Comparison of ENCODE assay signal across 10 cellular contexts in genomic region chr3:124592658-124593441, GRCh38.
A peak's percentile ranks its signal among the peaks of the same experiment; 100 is the strongest.
DNase-seq lines count a peak whose midpoint lies in the region; ATAC-seq and TF ChIP-seq lines count a peak whose summit lies in the region.
"Had no signal": no experiment of that assay in that cellular context is flagged by ENCODE, and none has a peak within 500 bp of the region (broad histone marks: within the 10 kb centered on the region; RNA-seq: fewer than 3 reads in every experiment).

No MANE protein-coding gene starts in this region.

- H3K79me2 ChIP-seq in Karpas-422 (ENCODE audit: low read length), result no peaks in the 10 kb centered on the region

- 62 to 82% (median 74%) methylated on average over 3 of the region's 3 CpGs for WGBS in spleen, 5 donors

- TF ChIP-seq POLR2A in spleen (IDR thresholded peaks at IDR 0.05), result no peak

- no peak overlapping the region for H3K9ac ChIP-seq in Karpas-422 (ENCODE audit: low read length)

- intact Hi-C loops in Calu3 (cut with micrococcal nuclease; ENCODE audit: unreplicated experiment) (loop anchor here (2.0 kb wide), 1 partner anchor 44 kb away; no protein-coding TSS in a partner anchor), head of caudate nucleus (cut with DNase I) (no loop called here), spleen (cut with DNase I; ENCODE audit: low total_unique reads) (no loop called here)

- TF ChIP-seq CTCF in Calu3 (IDR thresholded peaks at IDR 0.05; ENCODE audit: unreplicated experiment), result no peak
- TF ChIP-seq CTCF in spleen (IDR thresholded peaks at IDR 0.05 in 8 of 11, conservative IDR thresholded peaks at IDR 0.05 in 3 of 11), result no peak

- H4K20me1 ChIP-seq in Karpas-422 (ENCODE audit: insufficient read depth, low read depth, low read length), result no peaks in the 10 kb centered on the region

- H3K4me1 Mint-ChIP-seq in Calu3 (ENCODE audit: low read depth, unreplicated experiment), result peaks cover 48% of the 10 kb centered on the region

- H3K9me3 ChIP-seq in Karpas-422 (ENCODE audit: low read length) (no peaks in the 10 kb centered on the region), spleen (no peaks in the 10 kb centered on the region)

- H3K4me3 ChIP-seq in Karpas-422 (ENCODE audit: low read length) (no peak overlapping the region), spleen (no peak overlapping the region)
- H3K4me3 ChIP-seq: skin epidermis had no signal

- H3K4me3 Mint-ChIP-seq in Calu3 (ENCODE audit: low read depth, unreplicated experiment), result peak overlapping the region; percentile 60

- DNase-seq in Calu3 (peak; percentile 86), head of caudate nucleus (peak in 29 of 42 donors; percentile 9 to 73 (median 33)), Karpas-422 (no peak), kidney glomerular epithelial cell (lab: John Stamatoyannopoulos, UW) (no peak), spleen (no peak), DMS153 (lab: John Stamatoyannopoulos, UW) (no peak)
- DNase-seq: EL had no signal

- peak overlapping the region; percentile 52 for H3K27ac Mint-ChIP-seq in Calu3 (ENCODE audit: unreplicated experiment)

- H2AFZ ChIP-seq in Karpas-422 (ENCODE audit: low read length), result no peak overlapping the region

- H3K4me2 ChIP-seq in Karpas-422 (ENCODE audit: low read depth, low read length, poor library complexity, severe bottlenecking), result no peak overlapping the region

- H3K27me3 Mint-ChIP-seq in Calu3 (ENCODE audit: unreplicated experiment), result no peaks in the 10 kb centered on the region

- H3K27me3 ChIP-seq in Karpas-422 (ENCODE audit: low read length) (no peaks in the 10 kb centered on the region), spleen (replicated peaks in 1 of 7) (peaks cover 0 to 6% (median 0%) of the 10 kb centered on the region in 7 donors)

- BruUV-seq in Calu3 (replicated peaks; lab: Mats Ljungman, UMichigan), result no TSS peak

- no peaks in the 10 kb centered on the region for H3K9me3 Mint-ChIP-seq in Calu3 (ENCODE audit: low read depth, unreplicated experiment)

- H3K27ac ChIP-seq in Karpas-422 (ENCODE audit: low read length) (no peak overlapping the region), spleen (no peak overlapping the region)

- CTCF ChIA-PET in Calu3 (lab: Charles Lee), result no interaction called here

- no peaks in the 10 kb centered on the region for H3K9me2 ChIP-seq in Karpas-422 (replicated peaks; ENCODE audit: insufficient read depth, low read length)

- ATAC-seq in GM19395 (IDR thresholded peaks at IDR 0.05; ENCODE audit: unreplicated experiment), result peak; percentile 86
- ATAC-seq in HG03565 (IDR thresholded peaks at IDR 0.05; ENCODE audit: unreplicated experiment), result peak; percentile 69

- H3K36me3 ChIP-seq in Karpas-422 (ENCODE audit: insufficient read depth, low read length) (no peaks in the 10 kb centered on the region), spleen (no peaks in the 10 kb centered on the region)

- no peaks in the 10 kb centered on the region for H3K4me1 ChIP-seq in Karpas-422 (ENCODE audit: low read length)
- peaks cover 0 to 11% (median 0%) of the 10 kb centered on the region in 6 donors for H3K4me1 ChIP-seq in spleen

- peaks cover 14% of the 10 kb centered on the region for H3K36me3 Mint-ChIP-seq in Calu3 (ENCODE audit: insufficient read depth, unreplicated experiment)

Comparison
In these comparisons a context has a peak if more than half of its experiments do, and no peak if none do; other contexts are left out.
1. DNase-seq: peak in Calu3 (single experiment) and head of caudate nucleus (29 of 42); none in Karpas-422 (single experiment), kidney glomerular epithelial cell (single experiment), spleen (single experiment) and DMS153 (single experiment).